Comparison of ENCODE assay signal across 1 cellular context in the genomic region with DNA sequence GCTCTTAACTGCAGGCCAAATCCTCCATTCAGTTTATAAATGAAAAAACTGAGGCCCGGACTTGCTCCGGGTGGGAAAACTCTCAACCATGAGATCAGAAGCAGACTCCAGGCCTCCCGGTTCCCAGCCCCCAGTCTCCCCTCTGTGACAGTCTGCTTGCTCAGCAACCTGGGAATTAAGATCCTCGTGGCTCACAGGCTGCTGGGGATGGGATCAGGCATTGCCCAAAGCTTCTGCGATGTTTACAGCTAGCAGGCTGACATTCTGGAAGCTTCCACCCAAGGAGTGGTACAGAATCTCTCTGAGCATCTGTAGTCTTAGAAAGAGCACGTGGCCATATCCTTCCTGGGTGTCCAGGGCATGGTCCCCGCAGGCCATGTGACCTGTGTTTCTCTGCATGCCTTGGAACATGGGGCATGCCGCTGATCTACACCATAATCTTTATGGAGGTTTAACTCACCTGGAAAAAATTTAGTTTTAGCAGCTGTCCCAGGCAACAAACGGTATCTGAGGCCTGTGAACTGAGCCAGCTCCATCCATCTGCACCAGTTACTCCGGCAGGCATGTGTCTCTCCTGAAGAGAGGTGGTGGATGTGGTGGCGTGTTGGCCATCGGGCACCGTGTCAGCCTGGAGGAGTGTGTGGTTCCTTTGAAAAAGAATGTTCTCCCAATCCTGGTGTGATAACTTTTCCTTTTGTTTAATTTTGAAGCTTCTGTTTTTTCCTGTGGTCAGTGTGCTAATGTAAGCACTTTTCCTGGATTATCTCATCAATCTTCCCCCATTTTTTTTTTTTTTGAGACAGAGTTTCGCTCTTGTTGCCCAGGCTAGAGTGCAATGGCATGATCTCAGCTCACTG.
TF ChIP-seq lines count a peak whose summit lies in the region.

No MANE protein-coding gene starts in this region.

TF ChIP-seq in IMR-90, 13 proteins besides CTCF, POLR2A, EP300 and RAD21:
- TF ChIP-seq, protein P1, sequence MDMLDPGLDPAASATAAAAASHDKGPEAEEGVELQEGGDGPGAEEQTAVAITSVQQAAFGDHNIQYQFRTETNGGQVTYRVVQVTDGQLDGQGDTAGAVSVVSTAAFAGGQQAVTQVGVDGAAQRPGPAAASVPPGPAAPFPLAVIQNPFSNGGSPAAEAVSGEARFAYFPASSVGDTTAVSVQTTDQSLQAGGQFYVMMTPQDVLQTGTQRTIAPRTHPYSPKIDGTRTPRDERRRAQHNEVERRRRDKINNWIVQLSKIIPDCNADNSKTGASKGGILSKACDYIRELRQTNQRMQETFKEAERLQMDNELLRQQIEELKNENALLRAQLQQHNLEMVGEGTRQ (IDR thresholded peaks at IDR 0.05; ENCODE audit: low read depth, low read length): no peak
- TF ChIP-seq BHLHE40 (IDR thresholded peaks at IDR 0.05; ENCODE audit: low read depth, low read length): no peak
TF ChIP-seq in IMR-90: peak in this region for 0.
